ENCODE assay signal across 8 cellular contexts in the genomic region with DNA sequence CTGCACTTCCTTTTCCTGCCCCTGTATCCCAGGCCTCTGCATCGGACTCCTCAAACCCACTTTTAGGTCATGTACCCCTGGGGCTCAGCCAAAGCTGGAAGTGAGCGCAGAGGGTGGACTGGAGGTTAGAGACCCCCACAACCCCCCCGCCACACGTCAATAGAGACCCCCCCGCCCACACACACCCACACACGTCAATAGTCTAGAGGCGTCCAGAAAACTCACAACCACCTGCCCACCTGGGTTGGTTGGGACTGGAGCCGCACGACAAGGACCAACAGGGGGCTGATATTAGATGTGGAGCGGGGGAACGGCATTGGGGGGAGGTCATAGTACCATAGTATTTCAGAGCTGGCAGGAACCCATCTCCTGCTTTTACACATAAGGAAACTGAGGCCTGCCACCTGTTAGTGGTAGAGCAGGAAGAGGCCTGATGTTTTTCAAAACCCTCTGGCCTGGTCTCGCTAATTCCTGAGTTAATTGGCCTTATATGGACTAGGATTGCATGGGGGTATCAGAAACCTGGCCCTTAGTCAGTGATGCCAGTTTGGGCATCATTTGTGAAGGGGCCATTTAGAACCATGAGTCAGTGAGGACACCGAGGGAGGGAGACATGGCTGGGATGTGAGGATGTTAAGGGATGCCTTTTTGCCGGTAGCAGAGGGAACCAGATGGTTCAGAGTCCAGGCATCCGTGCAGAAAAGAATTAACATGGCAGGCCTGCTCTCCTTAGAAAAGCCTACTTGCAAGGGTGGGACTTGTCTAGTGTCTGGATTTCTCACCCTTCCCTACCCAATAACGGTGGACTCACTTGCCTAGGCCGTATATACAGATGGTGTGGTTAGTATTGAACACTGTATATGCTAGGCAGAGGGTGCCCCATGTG. TPM values are rescaled to one million over a fixed set of nuclear protein-coding genes. Genes with fewer than 3 reads are reported as not detected.
DNase-seq lines count a peak whose midpoint lies in the region; ATAC-seq lines count a peak whose summit lies in the region.

No MANE protein-coding gene starts in this region.

- H3K9me3 ChIP-seq in thymus (ENCODE audit: control insufficient read depth) = no peaks in the 10 kb centered on the region

- H3K36me3 Mint-ChIP-seq in activated CD8-positive, alpha-beta memory T cell treated with anti-CD3 and anti-CD28 coated beads, Interleukin-2, amount 10 ng/mL, durations not matched to agents 7 days and 5 days = peaks cover 2% of the 10 kb centered on the region
- H3K36me3 Mint-ChIP-seq in activated naive CD8-positive, alpha-beta T cell treated with anti-CD3 and anti-CD28 coated beads for 36 hours = peaks cover 2% of the 10 kb centered on the region

- DNase-seq in activated CD8-positive, alpha-beta memory T cell treated with anti-CD3 and anti-CD28 coated beads, Interleukin-2, amount 10 ng/mL, durations not matched to agents 7 days and 5 days = no peak
- DNase-seq in activated CD8-positive, alpha-beta memory T cell treated with anti-CD3 and anti-CD28 coated beads, Interleukin-2, amount 50 U/mL, for 4 hours = no peak
- no peak for DNase-seq in activated naive CD8-positive, alpha-beta T cell treated with anti-CD3 and anti-CD28 coated beads for 36 hours
- DNase-seq in NCI-H1436 treated with DMSO at 0.1 percent for 48 hours (lab: John Stamatoyannopoulos, UW) (no peak), DMS153 (lab: John Stamatoyannopoulos, UW) (no peak), occipital lobe (lab: John Stamatoyannopoulos, UW) (no peak)

- H3K4me3 ChIP-seq in thymus (ENCODE audit: low read length) = peak overlapping the region; percentile 85

- peak overlapping the region; percentile 26 for H3K27ac Mint-ChIP-seq in activated CD8-positive, alpha-beta memory T cell treated with anti-CD3 and anti-CD28 coated beads, Interleukin-2, amount 10 ng/mL, durations not matched to agents 7 days and 5 days
- no peak overlapping the region for H3K27ac Mint-ChIP-seq in activated naive CD8-positive, alpha-beta T cell treated with anti-CD3 and anti-CD28 coated beads for 36 hours

- H3K4me1 Mint-ChIP-seq in activated CD8-positive, alpha-beta memory T cell treated with anti-CD3 and anti-CD28 coated beads, Interleukin-2, amount 10 ng/mL, durations not matched to agents 7 days and 5 days = peaks cover 12% of the 10 kb centered on the region
- peaks cover 40% of the 10 kb centered on the region for H3K4me1 Mint-ChIP-seq in activated naive CD8-positive, alpha-beta T cell treated with anti-CD3 and anti-CD28 coated beads for 36 hours

- H3K4me1 ChIP-seq in thymus (ENCODE audit: control insufficient read depth, insufficient read depth, low read length) = peaks cover 8% of the 10 kb centered on the region

- peak overlapping the region; percentile 66 for H3K27ac ChIP-seq in layer of hippocampus (ENCODE audit: low read depth, low read length)
- no peak overlapping the region for H3K27ac ChIP-seq in thymus (ENCODE audit: low read depth)

- H3K9me3 Mint-ChIP-seq in activated CD8-positive, alpha-beta memory T cell treated with anti-CD3 and anti-CD28 coated beads, Interleukin-2, amount 10 ng/mL, durations not matched to agents 7 days and 5 days (ENCODE audit: low read depth) = no peaks in the 10 kb centered on the region
- no peaks in the 10 kb centered on the region for H3K9me3 Mint-ChIP-seq in activated naive CD8-positive, alpha-beta T cell treated with anti-CD3 and anti-CD28 coated beads for 36 hours

- WGBS in thymus = 89% methylated on average over 17 of the region's 17 CpGs

- no peaks in the 10 kb centered on the region for H3K27me3 Mint-ChIP-seq in activated CD8-positive, alpha-beta memory T cell treated with anti-CD3 and anti-CD28 coated beads, Interleukin-2, amount 10 ng/mL, durations not matched to agents 7 days and 5 days
- no peaks in the 10 kb centered on the region for H3K27me3 Mint-ChIP-seq in activated naive CD8-positive, alpha-beta T cell treated with anti-CD3 and anti-CD28 coated beads for 36 hours

- H3K36me3 ChIP-seq in thymus (ENCODE audit: control insufficient read depth, insufficient read depth) = no peaks in the 10 kb centered on the region

- ATAC-seq in activated CD8-positive, alpha-beta memory T cell treated with anti-CD3 and anti-CD28 coated beads, Interleukin-2, amount 10 ng/mL, durations not matched to agents 7 days and 5 days = no peak

- H3K27me3 ChIP-seq in layer of hippocampus (ENCODE audit: control insufficient read depth, insufficient read depth, low read length) (no peaks in the 10 kb centered on the region), thymus (ENCODE audit: control insufficient read depth, insufficient read depth) (no peaks in the 10 kb centered on the region)

- peak overlapping the region; percentile 73 for H3K4me3 Mint-ChIP-seq in activated CD8-positive, alpha-beta memory T cell treated with anti-CD3 and anti-CD28 coated beads, Interleukin-2, amount 10 ng/mL, durations not matched to agents 7 days and 5 days
- H3K4me3 Mint-ChIP-seq in activated naive CD8-positive, alpha-beta T cell treated with anti-CD3 and anti-CD28 coated beads for 36 hours = peak overlapping the region; percentile 74

- CTCF ChIA-PET in activated CD8-positive, alpha-beta memory T cell treated with anti-CD3 and anti-CD28 coated beads, Interleukin-2, amount 10 ng/mL, durations not matched to agents 7 days and 5 days (lab: Charles Lee) = interaction anchor here (1.3 to 2.3 kb wide), 3 partner anchors 21 to 363 kb away, joined by 4 to 18 read pairs (median 4); no protein-coding TSS in a partner anchor

RNA-seq across cellular contexts. Expression of gene NENF, which starts 1.1 kb away (rescaled TPM):
- total RNA-seq in activated CD8-positive, alpha-beta memory T cell treated with anti-CD3 and anti-CD28 coated beads, Interleukin-2, amount 10 ng/mL, durations not matched to agents 7 days and 5 days = 10 to 100 TPM; 33.9 to 37.6 TPM
- 10 to 100 TPM; 36.4 to 38.7 TPM for total RNA-seq in activated naive CD8-positive, alpha-beta T cell treated with anti-CD3 and anti-CD28 coated beads for 36 hours
- 52.2 TPM for polyA plus RNA-seq in thymus
- total RNA-seq in occipital lobe = 14.8 TPM

RNA-seq across cellular contexts. Expression of gene PACC1, which starts 19.1 kb away (rescaled TPM):
- total RNA-seq in activated CD8-positive, alpha-beta memory T cell treated with anti-CD3 and anti-CD28 coated beads, Interleukin-2, amount 10 ng/mL, durations not matched to agents 7 days and 5 days = 10 to 100 TPM; 13.0 to 17.1 TPM
- 10 to 100 TPM; 12.7 to 13.9 TPM for total RNA-seq in activated naive CD8-positive, alpha-beta T cell treated with anti-CD3 and anti-CD28 coated beads for 36 hours
- 13.7 TPM for polyA plus RNA-seq in thymus
- total RNA-seq in occipital lobe = 25.4 TPM
